Comparison of ENCODE assay signal across 1 cellular context in the genomic region with DNA sequence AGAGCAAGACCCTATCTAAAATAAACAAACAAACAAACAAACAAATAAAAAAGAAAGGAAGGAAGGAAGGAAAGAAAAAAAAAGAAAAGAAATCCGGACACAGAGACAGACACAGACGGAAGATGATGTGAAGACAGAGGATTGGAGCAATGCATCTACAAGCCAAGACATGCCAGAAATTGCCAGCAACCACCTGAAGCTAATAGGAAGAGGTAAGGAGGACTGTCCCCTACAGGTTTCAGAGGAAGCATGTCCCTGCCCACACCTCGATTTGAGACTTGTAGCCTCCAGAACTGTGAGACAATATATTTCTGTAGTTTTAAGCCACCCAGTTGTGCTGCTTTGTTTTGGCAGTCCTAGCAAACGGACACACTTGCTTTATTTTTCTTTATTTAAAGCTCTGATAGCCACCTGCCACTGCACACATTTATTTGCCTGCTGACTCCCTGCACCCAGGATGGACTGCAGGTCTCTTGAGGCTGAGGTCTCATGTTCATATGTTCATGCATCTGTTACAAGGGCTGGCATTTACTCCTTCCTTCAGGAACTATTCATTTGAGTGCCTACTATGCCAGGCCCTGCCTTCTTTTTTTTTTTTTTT.
TF ChIP-seq lines count a peak whose summit lies in the region.

No MANE protein-coding gene starts in this region.

TF ChIP-seq in GM23338, 12 proteins besides CTCF, POLR2A, EP300 and RAD21:
- TF ChIP-seq ETS1 (IDR thresholded peaks at IDR 0.05) (no peak), CREB1 (CRISPR knock-in tag; IDR thresholded peaks at IDR 0.05; ENCODE audit: low read depth) (no peak), STAT1 (IDR thresholded peaks at IDR 0.05; ENCODE audit: unreplicated experiment) (no peak), EZH2phosphoT487 (IDR thresholded peaks at IDR 0.05; ENCODE audit: unreplicated experiment) (no peak), ZNF331 (CRISPR knock-in tag; IDR thresholded peaks at IDR 0.05; ENCODE audit: low read depth) (no peak), NANOG (IDR thresholded peaks at IDR 0.05; ENCODE audit: borderline replicate concordance) (no peak)
- TF ChIP-seq, protein P1, sequence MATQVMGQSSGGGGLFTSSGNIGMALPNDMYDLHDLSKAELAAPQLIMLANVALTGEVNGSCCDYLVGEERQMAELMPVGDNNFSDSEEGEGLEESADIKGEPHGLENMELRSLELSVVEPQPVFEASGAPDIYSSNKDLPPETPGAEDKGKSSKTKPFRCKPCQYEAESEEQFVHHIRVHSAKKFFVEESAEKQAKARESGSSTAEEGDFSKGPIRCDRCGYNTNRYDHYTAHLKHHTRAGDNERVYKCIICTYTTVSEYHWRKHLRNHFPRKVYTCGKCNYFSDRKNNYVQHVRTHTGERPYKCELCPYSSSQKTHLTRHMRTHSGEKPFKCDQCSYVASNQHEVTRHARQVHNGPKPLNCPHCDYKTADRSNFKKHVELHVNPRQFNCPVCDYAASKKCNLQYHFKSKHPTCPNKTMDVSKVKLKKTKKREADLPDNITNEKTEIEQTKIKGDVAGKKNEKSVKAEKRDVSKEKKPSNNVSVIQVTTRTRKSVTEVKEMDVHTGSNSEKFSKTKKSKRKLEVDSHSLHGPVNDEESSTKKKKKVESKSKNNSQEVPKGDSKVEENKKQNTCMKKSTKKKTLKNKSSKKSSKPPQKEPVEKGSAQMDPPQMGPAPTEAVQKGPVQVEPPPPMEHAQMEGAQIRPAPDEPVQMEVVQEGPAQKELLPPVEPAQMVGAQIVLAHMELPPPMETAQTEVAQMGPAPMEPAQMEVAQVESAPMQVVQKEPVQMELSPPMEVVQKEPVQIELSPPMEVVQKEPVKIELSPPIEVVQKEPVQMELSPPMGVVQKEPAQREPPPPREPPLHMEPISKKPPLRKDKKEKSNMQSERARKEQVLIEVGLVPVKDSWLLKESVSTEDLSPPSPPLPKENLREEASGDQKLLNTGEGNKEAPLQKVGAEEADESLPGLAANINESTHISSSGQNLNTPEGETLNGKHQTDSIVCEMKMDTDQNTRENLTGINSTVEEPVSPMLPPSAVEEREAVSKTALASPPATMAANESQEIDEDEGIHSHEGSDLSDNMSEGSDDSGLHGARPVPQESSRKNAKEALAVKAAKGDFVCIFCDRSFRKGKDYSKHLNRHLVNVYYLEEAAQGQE (IDR thresholded peaks at IDR 0.05; ENCODE audit: unreplicated experiment), result no peak
